8 cellular contexts compared by ENCODE assay signal in the genomic region with DNA sequence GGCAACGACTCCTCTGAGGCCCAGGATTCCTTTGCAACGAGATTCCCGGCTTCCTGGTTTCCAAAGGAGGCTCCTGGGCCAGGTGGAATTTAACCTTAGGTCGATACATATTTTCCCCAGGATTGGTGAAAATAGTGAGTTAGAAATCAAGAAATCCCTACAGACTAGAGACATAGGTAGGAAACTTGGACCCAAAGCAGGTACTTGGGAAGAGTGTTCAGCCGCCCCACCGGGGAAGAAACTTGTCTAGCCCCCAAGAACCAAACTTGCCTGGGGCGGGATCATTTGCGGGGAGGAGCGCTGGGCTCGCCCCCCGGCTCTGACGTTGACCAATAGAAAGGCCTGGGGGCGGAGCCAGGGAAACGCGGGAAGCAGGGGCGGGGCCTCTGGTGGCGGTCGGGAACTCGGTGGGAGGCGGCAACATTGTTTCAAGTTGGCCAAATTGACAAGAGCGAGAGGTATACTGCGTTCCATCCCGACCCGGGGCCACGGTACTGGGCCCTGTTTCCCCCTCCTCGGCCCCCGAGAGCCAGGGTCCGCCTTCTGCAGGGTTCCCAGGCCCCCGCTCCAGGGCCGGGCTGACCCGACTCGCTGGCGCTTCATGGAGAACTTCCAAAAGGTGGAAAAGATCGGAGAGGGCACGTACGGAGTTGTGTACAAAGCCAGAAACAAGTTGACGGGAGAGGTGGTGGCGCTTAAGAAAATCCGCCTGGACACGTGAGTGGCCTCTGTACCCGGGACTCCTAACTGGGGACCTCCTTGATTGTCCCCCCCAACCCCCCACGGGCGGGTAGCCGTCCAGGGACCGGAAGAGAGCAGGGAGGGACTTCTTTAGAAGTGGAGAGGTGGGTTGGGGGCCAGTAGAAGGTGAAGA. TPM values are rescaled to one million over a fixed set of nuclear protein-coding genes. Genes with fewer than 3 reads are reported as not detected.
DNase-seq lines count a peak whose midpoint lies in the region; ATAC-seq and TF ChIP-seq lines count a peak whose summit lies in the region.

A gene (plus strand): TSS at position 423 of the 874 bp plus-strand sequence. CDS start 179 bp downstream, at position 602.

- intact Hi-C loops in activated T-helper 2 cell treated with anti-CD3 and anti-CD28 coated beads, Interferon-gamma antibody, Interleukin-2, Interleukin-4, amounts not matched to agents 10 μg/mL and 5 μg/mL and 100 μg/mL, durations not matched to agents 14 hours and 24 hours and 36 hours (cut with micrococcal nuclease) = no loop called here

- no peak for TF ChIP-seq CTCF in RWPE1 (conservative IDR thresholded peaks at IDR 0.05; ENCODE audit: low read depth)
- TF ChIP-seq CTCF in fibroblast of pulmonary artery (IDR thresholded peaks at IDR 0.05; ENCODE audit: low read length, missing control alignments) = no peak
- no peak for TF ChIP-seq CTCF in nephron (IDR thresholded peaks at IDR 0.05; ENCODE audit: unreplicated experiment in 3 of 3)

- H3K9ac ChIP-seq in GM23248 = peak within 1 kb of the TSS; percentile 89

- no peaks in the 10 kb centered on the region for H3K9me2 ChIP-seq in GM23248 (ENCODE audit: insufficient read depth)

- no peaks in the 10 kb centered on the region for H3K36me3 ChIP-seq in GM23248 (ENCODE audit: low read depth)

- H3K27ac ChIP-seq in GM23248 (peak within 1 kb of the TSS; percentile 49), RWPE1 (peak within 1 kb of the TSS; percentile 86)

- H3K4me1 ChIP-seq in GM23248 (ENCODE audit: insufficient read depth) = peaks cover 7% of the 10 kb centered on the region

- ATAC-seq in stimulated activated naive CD8-positive, alpha-beta T cell treated with anti-CD3 and anti-CD28 coated beads, Interleukin-15, Interleukin-2, amounts not matched to agents 100 U/mL and 50 U/mL, for 24 hours = peak; percentile 96

- POLR2A ChIA-PET in RWPE1 (lab: Yijun Ruan, JAX; ENCODE audit: low non-redundant PET) = no interaction called here

- no peaks in the 10 kb centered on the region for H3K9me3 ChIP-seq in GM23248 (ENCODE audit: low read depth)

- H3K4me1 Mint-ChIP-seq in activated T-helper 2 cell treated with anti-CD3 and anti-CD28 coated beads, Interferon-gamma antibody, Interleukin-2, Interleukin-4, amounts not matched to agents 10 μg/mL and 5 μg/mL and 100 μg/mL, durations not matched to agents 14 hours and 24 hours and 36 hours (ENCODE audit: low read depth) = peaks cover 35% of the 10 kb centered on the region
- H3K4me1 Mint-ChIP-seq in nephron = peaks cover 29% of the 10 kb centered on the region

- no peaks in the 10 kb centered on the region for H4K20me1 ChIP-seq in GM23248 (ENCODE audit: insufficient read depth)

- no peaks in the 10 kb centered on the region for H3K9me3 Mint-ChIP-seq in activated T-helper 2 cell treated with anti-CD3 and anti-CD28 coated beads, Interferon-gamma antibody, Interleukin-2, Interleukin-4, amounts not matched to agents 10 μg/mL and 5 μg/mL and 100 μg/mL, durations not matched to agents 14 hours and 24 hours and 36 hours
- H3K9me3 Mint-ChIP-seq in nephron = no peaks in the 10 kb centered on the region

- in situ Hi-C loops in GM23248 (cut with MboI) = no loop called here

- DNase-seq in EL (peak; percentile 89), GM23248 (peak; percentile 96), Kasumi-1 (lab: John Stamatoyannopoulos, UW) (peak; percentile 87 to 89), RWPE1 (ENCODE audit: low spot score) (peak; percentile 93), fibroblast of pulmonary artery (ENCODE audit: low read depth) (peak; percentile 74)
- DNase-seq in activated T-helper 2 cell treated with anti-CD3 and anti-CD28 coated beads, Interferon-gamma antibody, Interleukin-2, Interleukin-4, amounts not matched to agents 10 μg/mL and 5 μg/mL and 100 μg/mL, durations not matched to agents 14 hours and 24 hours and 36 hours (ENCODE audit: low spot score) = peak; percentile 88
- DNase-seq in stimulated activated naive CD8-positive, alpha-beta T cell treated with anti-CD3 and anti-CD28 coated beads, Interleukin-15, Interleukin-2, amounts not matched to agents 100 U/mL and 50 U/mL, for 24 hours = peak; percentile 97

- peak within 1 kb of the TSS; percentile 99 for H3K4me3 Mint-ChIP-seq in activated T-helper 2 cell treated with anti-CD3 and anti-CD28 coated beads, Interferon-gamma antibody, Interleukin-2, Interleukin-4, amounts not matched to agents 10 μg/mL and 5 μg/mL and 100 μg/mL, durations not matched to agents 14 hours and 24 hours and 36 hours (ENCODE audit: low read depth)
- H3K4me3 Mint-ChIP-seq in nephron = peak within 1 kb of the TSS; percentile 91 to 96 (median 93)

- 0 to 1% methylated on average over 41 to 45 of the region's 45 CpGs for WGBS in GM23248 (ENCODE audit: low coverage in 1 of 2, low lambda C conversion rate in 2 of 2, missing lambda C conversion rate in 2 of 2), 2 experiments

- no peaks in the 10 kb centered on the region for H3K27me3 Mint-ChIP-seq in activated T-helper 2 cell treated with anti-CD3 and anti-CD28 coated beads, Interferon-gamma antibody, Interleukin-2, Interleukin-4, amounts not matched to agents 10 μg/mL and 5 μg/mL and 100 μg/mL, durations not matched to agents 14 hours and 24 hours and 36 hours (ENCODE audit: low read depth)
- no peaks in the 10 kb centered on the region for H3K27me3 Mint-ChIP-seq in nephron (ENCODE audit: low read depth)

- H2AFZ ChIP-seq in GM23248 = peak within 1 kb of the TSS; percentile 99

- H3K4me2 ChIP-seq in GM23248 (ENCODE audit: unreplicated experiment) = peak within 1 kb of the TSS; percentile 98

- peaks cover 31% of the 10 kb centered on the region for H3K36me3 Mint-ChIP-seq in activated T-helper 2 cell treated with anti-CD3 and anti-CD28 coated beads, Interferon-gamma antibody, Interleukin-2, Interleukin-4, amounts not matched to agents 10 μg/mL and 5 μg/mL and 100 μg/mL, durations not matched to agents 14 hours and 24 hours and 36 hours (ENCODE audit: low read depth)
- H3K36me3 Mint-ChIP-seq in nephron (ENCODE audit: low read depth) = peaks cover 4% of the 10 kb centered on the region

- peak within 1 kb of the TSS; percentile 89 for H3K4me3 ChIP-seq in GM23248
- H3K4me3 ChIP-seq in fibroblast of pulmonary artery (replicated peaks; ENCODE audit: low read depth, low read length) = peak within 1 kb of the TSS; percentile 89

- peaks cover 25% of the 10 kb centered on the region for H3K79me2 ChIP-seq in GM23248 (ENCODE audit: insufficient read depth)

- peaks cover 7% of the 10 kb centered on the region for H3F3A ChIP-seq in GM23248 (ENCODE audit: insufficient read depth)

- no peaks in the 10 kb centered on the region for H3K27me3 ChIP-seq in GM23248 (replicated peaks; ENCODE audit: insufficient read depth)

- CTCF ChIA-PET in RWPE1 (lab: Yijun Ruan, JAX) = no interaction called here

- peak within 1 kb of the TSS; percentile 88 for H3K27ac Mint-ChIP-seq in activated T-helper 2 cell treated with anti-CD3 and anti-CD28 coated beads, Interferon-gamma antibody, Interleukin-2, Interleukin-4, amounts not matched to agents 10 μg/mL and 5 μg/mL and 100 μg/mL, durations not matched to agents 14 hours and 24 hours and 36 hours
- H3K27ac Mint-ChIP-seq in nephron = peak within 1 kb of the TSS; percentile 62 to 94 (median 87)

RNA-seq across cellular contexts. Expression of the gene that starts here (rescaled TPM):
- 20.8 and 34.9 TPM in 2 replicates for total RNA-seq in GM23248 (2014; rRNA removed; shearing (Covaris generic))
- 16.2 and 16.6 TPM in 2 replicates for polyA plus RNA-seq in GM23248 (2016; fragmentation: Nextera tagmentation; extraction: Ambion mirVana)
- 116 and 121 TPM in 2 replicates for total RNA-seq in activated T-helper 2 cell treated with anti-CD3 and anti-CD28 coated beads, Interferon-gamma antibody, Interleukin-2, Interleukin-4, amounts not matched to agents 10 μg/mL and 5 μg/mL and 100 μg/mL, durations not matched to agents 14 hours and 24 hours and 36 hours

Comparison
In these comparisons a context has a peak if more than half of its experiments do, and no peak if none do; other contexts are left out.
1. Peak in every context shown above with its lines: DNase-seq, ATAC-seq, H3K4me3 ChIP-seq and H3K27ac ChIP-seq.